ENCODE assay signal across 8 cellular contexts in the genomic region with DNA sequence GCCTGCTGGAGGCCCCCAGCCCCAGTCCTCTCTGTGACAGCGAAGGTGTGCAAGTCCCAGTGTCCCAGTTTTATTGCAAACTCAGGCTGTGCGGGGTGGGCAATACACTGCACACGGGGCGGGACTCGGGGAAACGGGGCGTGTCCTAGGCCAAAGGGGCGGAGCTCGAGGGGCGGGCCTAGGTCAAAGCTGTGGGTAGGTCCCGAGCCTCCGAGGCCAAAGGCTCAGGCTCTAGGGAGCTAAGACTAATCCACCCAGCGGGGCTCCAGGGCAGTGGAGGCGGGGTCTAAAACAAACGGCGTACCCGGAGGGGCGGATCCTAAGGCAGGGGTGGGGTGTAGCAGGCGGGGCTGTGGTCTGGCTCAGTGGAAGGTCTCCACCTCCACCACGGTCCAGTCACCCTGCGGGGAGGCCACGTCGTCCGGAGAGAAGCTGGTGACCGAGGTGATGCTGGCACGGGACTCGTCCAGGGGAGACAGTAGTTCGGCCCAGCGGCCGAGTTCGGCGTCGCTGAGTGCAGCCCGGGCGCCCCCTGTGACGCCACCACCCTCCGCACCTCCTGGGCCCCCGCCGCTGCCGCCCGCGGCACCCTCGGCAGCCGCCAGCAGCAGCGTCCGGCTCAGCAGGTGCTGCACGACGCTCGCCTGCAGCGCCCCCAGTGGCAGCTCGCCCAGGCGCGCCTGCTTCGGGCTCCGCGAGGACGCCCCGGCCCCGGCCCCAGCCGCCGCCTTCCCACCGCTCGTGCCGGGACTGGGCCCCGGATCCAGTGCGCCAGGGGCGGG. TPM values are rescaled to one million over a fixed set of nuclear protein-coding genes. Genes with fewer than 3 reads are reported as not detected.
DNase-seq lines count a peak whose midpoint lies in the region; ATAC-seq and TF ChIP-seq lines count a peak whose summit lies in the region.

No MANE protein-coding gene starts in this region.

- DNase-seq in GM13977 (ENCODE audit: low spot score), result peak; percentile 97
- peak; percentile 89 for DNase-seq in NT2/D1 (ENCODE audit: low read depth, low spot score)
- peak; percentile 66 for DNase-seq in activated T-cell treated with anti-CD3 and anti-CD28 coated beads for 4 hours
- peak; percentile 86 for DNase-seq in natural killer cell treated with Interleukin-12 subunit alpha and Interleukin-12 subunit beta and Interleukin-15 and Interleukin-18, amount 100 ng/mL, for 72 hours (ENCODE audit: low spot score)
- DNase-seq in stimulated activated naive CD4-positive, alpha-beta T cell treated with Interleukin-2 at 50 U/mL for 16 hours (lab: John Stamatoyannopoulos, UW), result peak; percentile 79
- DNase-seq in NCI-H128 (lab: John Stamatoyannopoulos, UW; ENCODE audit: unreplicated experiment), result no peak

- no peaks in the 10 kb centered on the region for H3K9me3 Mint-ChIP-seq in natural killer cell treated with Interleukin-12 subunit alpha and Interleukin-12 subunit beta and Interleukin-15 and Interleukin-18, amount 100 ng/mL, for 72 hours

- in situ Hi-C loops in GM13977 (cut with MboI; ENCODE audit: low pct_unique_long_range_greater_than_20kb, low sequenced_read_pairs, unreplicated experiment), result no loop called here

- peaks cover 13 to 27% of the 10 kb centered on the region in 2 donors for H3K4me1 Mint-ChIP-seq in natural killer cell treated with Interleukin-12 subunit alpha and Interleukin-12 subunit beta and Interleukin-15 and Interleukin-18, amount 100 ng/mL, for 72 hours (ENCODE audit: low read depth in 2 of 2)

- H3K27me3 ChIP-seq in NT2/D1 (ENCODE audit: insufficient read depth, insufficient read length), result peaks cover 25% of the 10 kb centered on the region

- H3K27ac Mint-ChIP-seq in natural killer cell treated with Interleukin-12 subunit alpha and Interleukin-12 subunit beta and Interleukin-15 and Interleukin-18, amount 100 ng/mL, for 72 hours, result no peak overlapping the region

- peak; percentile 60 for ATAC-seq in HG02852 (IDR thresholded peaks at IDR 0.05; ENCODE audit: unreplicated experiment)
- ATAC-seq in esophagus mucosa, result peak; percentile 62
- ATAC-seq in natural killer cell treated with Interleukin-12 subunit alpha and Interleukin-12 subunit beta and Interleukin-15 and Interleukin-18, amount 100 ng/mL, for 72 hours, result peak; percentile 86 to 88

- peaks cover 7% of the 10 kb centered on the region for H3K36me3 Mint-ChIP-seq in natural killer cell treated with Interleukin-12 subunit alpha and Interleukin-12 subunit beta and Interleukin-15 and Interleukin-18, amount 100 ng/mL, for 72 hours

- H3K9me3 ChIP-seq in NT2/D1 (ENCODE audit: insufficient read depth, low read length), result no peaks in the 10 kb centered on the region

- H3K4me3 Mint-ChIP-seq in natural killer cell treated with Interleukin-12 subunit alpha and Interleukin-12 subunit beta and Interleukin-15 and Interleukin-18, amount 100 ng/mL, for 72 hours, result peak overlapping the region; percentile 80

- peak overlapping the region; percentile 76 for H3K9ac ChIP-seq in NT2/D1 (ENCODE audit: insufficient read length, low read depth)

- peak; percentile 96 for TF ChIP-seq CTCF in GM13977 (IDR thresholded peaks at IDR 0.05; ENCODE audit: extremely low read depth, insufficient read depth, missing control alignments)

- peak overlapping the region; percentile 54 for H3K4me3 ChIP-seq in NT2/D1 (ENCODE audit: insufficient read length, low read depth)

- H3K27me3 Mint-ChIP-seq in natural killer cell treated with Interleukin-12 subunit alpha and Interleukin-12 subunit beta and Interleukin-15 and Interleukin-18, amount 100 ng/mL, for 72 hours, result peaks cover 12 to 16% of the 10 kb centered on the region in 2 donors

- no peaks in the 10 kb centered on the region for H3K36me3 ChIP-seq in NT2/D1 (ENCODE audit: insufficient read depth, insufficient read length, low read length)

- peaks cover 22% of the 10 kb centered on the region for H3K4me1 ChIP-seq in NT2/D1 (ENCODE audit: insufficient read depth, insufficient read length)

RNA-seq across cellular contexts. Expression of gene PRR36, which starts 5.3 kb away (rescaled TPM):
- total RNA-seq in esophagus mucosa, result 0.04 TPM
- total RNA-seq in natural killer cell treated with Interleukin-12 subunit alpha and Interleukin-12 subunit beta and Interleukin-15 and Interleukin-18, amount 100 ng/mL, for 72 hours, result not detected

RNA-seq across cellular contexts. Expression of gene LRRC8E, which starts 19.4 kb away (rescaled TPM):
- total RNA-seq in esophagus mucosa, result 11.6 TPM
- not detected for total RNA-seq in natural killer cell treated with Interleukin-12 subunit alpha and Interleukin-12 subunit beta and Interleukin-15 and Interleukin-18, amount 100 ng/mL, for 72 hours

RNA-seq across cellular contexts. Expression of gene MAP2K7, which starts 34.8 kb away (rescaled TPM):
- 15.4 TPM for total RNA-seq in esophagus mucosa
- total RNA-seq in natural killer cell treated with Interleukin-12 subunit alpha and Interleukin-12 subunit beta and Interleukin-15 and Interleukin-18, amount 100 ng/mL, for 72 hours, result 10 to 100 TPM; 45.2 to 47.1 TPM

RNA-seq across cellular contexts. Expression of gene EVI5L, which starts 38.8 kb away (rescaled TPM):
- total RNA-seq in esophagus mucosa, result 9.6 TPM
- total RNA-seq in natural killer cell treated with Interleukin-12 subunit alpha and Interleukin-12 subunit beta and Interleukin-15 and Interleukin-18, amount 100 ng/mL, for 72 hours, result 10 to 100 TPM in 1 of 2 donors, 1 to 10 TPM in 1; 7.8 to 11.5 TPM

RNA-seq across cellular contexts. Expression of gene TGFBR3L, which starts 45.8 kb away (rescaled TPM):
- total RNA-seq in esophagus mucosa, result 0.72 TPM
- total RNA-seq in natural killer cell treated with Interleukin-12 subunit alpha and Interleukin-12 subunit beta and Interleukin-15 and Interleukin-18, amount 100 ng/mL, for 72 hours, result 1 to 10 TPM; 4.7 to 5.6 TPM

Comparison
In these comparisons a context has a peak if more than half of its experiments do, and no peak if none do; other contexts are left out.
1. RNA of gene LRRC8E, which starts 19.4 kb away (total RNA-seq): 11.6 TPM in esophagus mucosa (single experiment); not detected in natural killer cell treated with Interleukin-12 subunit alpha and Interleukin-12 subunit beta and Interleukin-15 and Interleukin-18, amount 100 ng/mL, for 72 hours; every median in the first group is over 10 times any median in the second.
2. Peak in every context shown above with its lines, with median percentiles within 50 percentile points of each other: ATAC-seq.